ENCODE assay signal across 19 cellular contexts in genomic region chr6:44560458-44561061, GRCh38.
"Had no signal": no experiment of that assay in that cellular context is flagged by ENCODE, and none has a peak within 500 bp of the region (broad histone marks: within the 10 kb centered on the region; RNA-seq: fewer than 3 reads in every experiment).

No MANE protein-coding gene starts in this region.

- H3K36me3 Mint-ChIP-seq: activated naive CD4-positive, alpha-beta T cell treated with anti-CD3 and anti-CD28 coated beads, Interleukin-2, amount 50 U/mL, for 24 hours; naive thymus-derived CD8-positive, alpha-beta T cell had no signal

- H3K4me1 ChIP-seq: adrenal gland, uterus had no signal

- H3K36me3 ChIP-seq: adrenal gland, cardiac muscle cell, tibial artery, uterus, WERI-Rb-1 had no signal

- ATAC-seq: esophagus mucosa, left ventricle myocardium superior, sciatic nerve had no signal

- H3K4me3 ChIP-seq: adrenal gland, cardiac muscle cell, uterus had no signal

- H3K9me3 Mint-ChIP-seq: activated CD4-positive, alpha-beta memory T cell treated with anti-CD3 and anti-CD28 coated beads, Interleukin-2, amount 10 ng/mL, durations not matched to agents 7 days and 5 days; activated naive CD4-positive, alpha-beta T cell treated with anti-CD3 and anti-CD28 coated beads, Interleukin-2, amount 50 U/mL, for 24 hours; activated T-cell treated with anti-CD3 and anti-CD28 coated beads, Interleukin-2, amount 50 U/mL, for 4 hours; naive thymus-derived CD8-positive, alpha-beta T cell; stimulated activated naive CD8-positive, alpha-beta T cell treated with anti-CD3 and anti-CD28 coated beads, Interleukin-15, amount 100 ng/mL, for 72 hours had no signal

- H3K27me3 ChIP-seq: cardiac muscle cell had no signal

- DNase-seq: activated CD4-positive, alpha-beta memory T cell treated with anti-CD3 and anti-CD28 coated beads, Interleukin-2, amount 10 ng/mL, durations not matched to agents 7 days and 5 days; activated effector memory CD4-positive, alpha-beta T cell treated with anti-CD3 and anti-CD28 coated beads, Interleukin-2, amount 50 U/mL, for 16 hours; activated T-cell treated with anti-CD3 and anti-CD28 coated beads, Interleukin-2, amount 50 U/mL, for 4 hours; adrenal gland; hippocampal formation; left ventricle myocardium superior; mesenchymal stem cell; occipital lobe; stimulated activated naive CD8-positive, alpha-beta T cell treated with anti-CD3 and anti-CD28 coated beads, Interleukin-15, amount 100 ng/mL, for 72 hours; T-helper 1 cell; uterus; WERI-Rb-1 had no signal

- H3K27ac Mint-ChIP-seq: activated CD4-positive, alpha-beta memory T cell treated with anti-CD3 and anti-CD28 coated beads, Interleukin-2, amount 10 ng/mL, durations not matched to agents 7 days and 5 days; activated CD4-positive, alpha-beta T cell treated with anti-CD3 and anti-CD28 coated beads for 36 hours; activated naive CD4-positive, alpha-beta T cell treated with anti-CD3 and anti-CD28 coated beads, Interleukin-2, amount 50 U/mL, for 24 hours; naive thymus-derived CD8-positive, alpha-beta T cell; stimulated activated naive CD8-positive, alpha-beta T cell treated with anti-CD3 and anti-CD28 coated beads, Interleukin-15, amount 100 ng/mL, for 72 hours had no signal

- H3K4me3 Mint-ChIP-seq: activated CD4-positive, alpha-beta memory T cell treated with anti-CD3 and anti-CD28 coated beads, Interleukin-2, amount 10 ng/mL, durations not matched to agents 7 days and 5 days; activated CD4-positive, alpha-beta T cell treated with anti-CD3 and anti-CD28 coated beads for 36 hours; activated T-cell treated with anti-CD3 and anti-CD28 coated beads, Interleukin-2, amount 50 U/mL, for 4 hours had no signal

- H3K27ac ChIP-seq: adrenal gland, cardiac muscle cell, tibial artery, uterus, WERI-Rb-1 had no signal
